ENCODE assay signal across 12 cellular contexts in the genomic region with DNA sequence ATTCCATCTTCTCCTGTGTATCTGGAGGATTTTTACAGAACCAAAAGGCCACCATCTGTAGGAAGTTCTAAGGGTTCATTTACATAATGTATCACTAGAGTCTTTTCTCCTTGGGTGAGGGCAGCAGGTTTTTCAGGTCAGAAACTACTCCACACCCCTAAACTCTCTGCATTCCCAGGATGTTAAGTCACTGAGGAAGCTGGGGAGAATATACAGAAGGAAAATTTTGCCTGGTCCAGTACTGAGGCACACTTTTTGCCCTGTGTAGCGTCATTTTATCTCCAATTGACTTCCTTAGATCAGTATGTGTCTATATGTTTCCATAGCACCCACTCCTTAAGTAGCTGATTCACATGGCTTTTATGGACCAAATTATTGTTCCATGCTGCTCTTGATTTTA. TPM values are rescaled to one million over a fixed set of nuclear protein-coding genes. Genes with fewer than 3 reads are reported as not detected.
"Had no signal": no experiment of that assay in that cellular context is flagged by ENCODE, and none has a peak within 500 bp of the region (broad histone marks: within the 10 kb centered on the region; RNA-seq: fewer than 3 reads in every experiment).

No MANE protein-coding gene starts in this region.

- H3K27ac Mint-ChIP-seq: activated CD4-positive, alpha-beta memory T cell treated with anti-CD3 and anti-CD28 coated beads, Interleukin-2, amount 10 ng/mL, durations not matched to agents 7 days and 5 days; activated naive CD8-positive, alpha-beta T cell treated with anti-CD3 and anti-CD28 coated beads for 36 hours; naive thymus-derived CD4-positive, alpha-beta T cell had no signal

- H3K4me3 Mint-ChIP-seq: activated CD4-positive, alpha-beta memory T cell treated with anti-CD3 and anti-CD28 coated beads, Interleukin-2, amount 10 ng/mL, durations not matched to agents 7 days and 5 days; activated naive CD8-positive, alpha-beta T cell treated with anti-CD3 and anti-CD28 coated beads for 36 hours; naive thymus-derived CD4-positive, alpha-beta T cell had no signal

- DNase-seq: activated CD4-positive, alpha-beta memory T cell treated with anti-CD3 and anti-CD28 coated beads, Interleukin-2, amount 10 ng/mL, durations not matched to agents 7 days and 5 days; activated gamma-delta T cell; activated naive CD8-positive, alpha-beta T cell treated with anti-CD3 and anti-CD28 coated beads for 36 hours; activated T-cell treated with anti-CD3 and anti-CD28 coated beads, Interleukin-2, amount 50 U/mL, for 48 hours; lower lobe of right lung; naive thymus-derived CD4-positive, alpha-beta T cell; T1000 had no signal

- H3K4me1 Mint-ChIP-seq: activated CD4-positive, alpha-beta memory T cell treated with anti-CD3 and anti-CD28 coated beads, Interleukin-2, amount 10 ng/mL, durations not matched to agents 7 days and 5 days; activated naive CD8-positive, alpha-beta T cell treated with anti-CD3 and anti-CD28 coated beads for 36 hours; naive thymus-derived CD4-positive, alpha-beta T cell had no signal

- H3K27ac ChIP-seq: gastroesophageal sphincter, lower lobe of right lung, VCaP had no signal

- H3K9me3 Mint-ChIP-seq: activated CD4-positive, alpha-beta memory T cell treated with anti-CD3 and anti-CD28 coated beads, Interleukin-2, amount 10 ng/mL, durations not matched to agents 7 days and 5 days; activated naive CD8-positive, alpha-beta T cell treated with anti-CD3 and anti-CD28 coated beads for 36 hours had no signal

- H3K27me3 Mint-ChIP-seq: activated naive CD8-positive, alpha-beta T cell treated with anti-CD3 and anti-CD28 coated beads for 36 hours; naive thymus-derived CD4-positive, alpha-beta T cell had no signal

- ATAC-seq: gastroesophageal sphincter; naive thymus-derived CD4-positive, alpha-beta T cell had no signal

RNA-seq across cellular contexts. Expression of gene NOX1, which starts 37.6 kb away (rescaled TPM):
- total RNA-seq: activated CD4-positive, alpha-beta memory T cell treated with anti-CD3 and anti-CD28 coated beads, Interleukin-2, amount 10 ng/mL, durations not matched to agents 7 days and 5 days; activated naive CD8-positive, alpha-beta T cell treated with anti-CD3 and anti-CD28 coated beads for 36 hours; fibroblast of lung; lower lobe of right lung; mononuclear cell; naive thymus-derived CD4-positive, alpha-beta T cell; skeletal muscle tissue had no signal

RNA-seq across cellular contexts. Expression of gene ARL13A, which starts 57.8 kb away (rescaled TPM):
- total RNA-seq: activated CD4-positive, alpha-beta memory T cell treated with anti-CD3 and anti-CD28 coated beads, Interleukin-2, amount 10 ng/mL, durations not matched to agents 7 days and 5 days; activated naive CD8-positive, alpha-beta T cell treated with anti-CD3 and anti-CD28 coated beads for 36 hours; fibroblast of lung; gastroesophageal sphincter; lower lobe of right lung; mononuclear cell; naive thymus-derived CD4-positive, alpha-beta T cell; skeletal muscle tissue had no signal
